In the genomic region with DNA sequence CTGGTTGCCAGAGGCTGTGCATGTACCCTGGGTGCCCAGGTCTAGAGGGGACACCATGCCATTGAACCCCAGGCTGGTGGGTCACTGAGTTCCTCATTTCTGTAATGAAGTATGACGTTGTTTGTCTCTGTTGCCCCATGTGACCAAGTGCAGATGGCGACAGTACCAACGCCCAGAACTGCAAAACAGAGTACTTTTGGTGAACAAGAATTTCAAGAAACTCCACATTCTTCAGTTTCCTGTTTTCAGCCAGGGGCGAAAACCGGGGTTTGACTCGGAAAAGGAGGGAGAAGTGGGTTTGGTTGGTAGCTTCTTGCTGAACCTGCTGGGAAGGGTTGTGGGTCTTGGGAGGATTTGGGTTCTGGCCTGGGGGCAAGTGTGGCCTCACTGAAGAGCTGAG, we compare ENCODE assay signal across 16 cellular contexts. TPM values are rescaled to one million over a fixed set of nuclear protein-coding genes. Genes with fewer than 3 reads are reported as not detected.
DNase-seq lines count a peak whose midpoint lies in the region; ATAC-seq and TF ChIP-seq lines count a peak whose summit lies in the region.
"Had no signal": no experiment of that assay in that cellular context is flagged by ENCODE, and none has a peak within 500 bp of the region (broad histone marks: within the 10 kb centered on the region; RNA-seq: fewer than 3 reads in every experiment).

No MANE protein-coding gene starts in this region.

- TF ChIP-seq CTCF in NB4 (IDR thresholded peaks at IDR 0.05; ENCODE audit: low read depth, low read length) (no peak), coronary artery (IDR thresholded peaks at IDR 0.05) (no peak), nephron progenitor cell (IDR thresholded peaks at IDR 0.05) (no peak), type B pancreatic cell (conservative IDR thresholded peaks at IDR 0.05) (no peak)

- peaks cover 26% of the 10 kb centered on the region for H3K4me1 Mint-ChIP-seq in nephron progenitor cell
- peaks cover 15% of the 10 kb centered on the region for H3K4me1 Mint-ChIP-seq in type B pancreatic cell (ENCODE audit: unreplicated experiment)

- H3K36me3 Mint-ChIP-seq in nephron progenitor cell (ENCODE audit: low read depth) (peaks cover 12% of the 10 kb centered on the region), type B pancreatic cell (no peaks in the 10 kb centered on the region)

- intact Hi-C loops in posterior cingulate gyrus (cut with DNase I): no loop called here

- H3K27ac Mint-ChIP-seq in nephron progenitor cell (peak overlapping the region; percentile 51), type B pancreatic cell (peak overlapping the region; percentile 99)
- H3K27ac Mint-ChIP-seq: progenitor cell of endocrine pancreas had no signal

- no peak for TF ChIP-seq POLR2A in NB4 (IDR thresholded peaks at IDR 0.05; ENCODE audit: extremely low read depth, insufficient read length)

- ATAC-seq in GM21576 (IDR thresholded peaks at IDR 0.05; ENCODE audit: unreplicated experiment): no peak

- peaks cover 3% of the 10 kb centered on the region for H3K27me3 Mint-ChIP-seq in nephron progenitor cell (ENCODE audit: low read depth, poor library complexity)
- no peaks in the 10 kb centered on the region for H3K27me3 Mint-ChIP-seq in type B pancreatic cell
- H3K27me3 Mint-ChIP-seq: progenitor cell of endocrine pancreas had no signal

- H3K4me3 Mint-ChIP-seq in nephron progenitor cell: no peak overlapping the region
- H3K4me3 Mint-ChIP-seq in type B pancreatic cell: peak overlapping the region; percentile 41

- DNase-seq in NB4 (ENCODE audit: low read depth) (peak; percentile 36), coronary artery (ENCODE audit: low spot score) (no peak), nephron progenitor cell (no peak), type B pancreatic cell (ENCODE audit: extremely low spot score, unreplicated experiment) (no peak), posterior cingulate gyrus (no peak)
- DNase-seq in stimulated activated CD4-positive, alpha-beta T cell treated with anti-CD3 and anti-CD28 coated beads, Interleukin-15, amount 100 ng/mL, for 24 hours: no peak
- DNase-seq: activated T-cell treated with anti-CD3 and anti-CD28 coated beads, Interleukin-2, amount 50 U/mL, for 1 hour; hippocampal formation; mammary epithelial cell; MM.1S; NCI-H226; stimulated activated CD4-positive, alpha-beta T cell treated with anti-CD3 and anti-CD28 coated beads, Interleukin-4, amount 100 ng/mL, for 1 hour; stimulated activated naive CD4-positive, alpha-beta T cell treated with Interleukin-2 at 50 U/mL for 16 hours had no signal

- H3K4me3 ChIP-seq in NB4 (ENCODE audit: low read depth, low read length) (no peak overlapping the region), coronary artery (no peak overlapping the region)

- H3K9me3 Mint-ChIP-seq in nephron progenitor cell (peaks cover 2% of the 10 kb centered on the region), type B pancreatic cell (no peaks in the 10 kb centered on the region)

- H3K27ac ChIP-seq in coronary artery: peak overlapping the region; percentile 85 to 97
- H3K27ac ChIP-seq: VCaP had no signal

RNA-seq across cellular contexts. Expression of a gene that starts 18.2 kb away (rescaled TPM):
- total RNA-seq in type B pancreatic cell (ENCODE audit: low replicate concordance): 0.14 TPM in 1 of 2 replicates, not detected in the other
- total RNA-seq: mammary epithelial cell, progenitor cell of endocrine pancreas had no signal

RNA-seq across cellular contexts. Expression of a gene that starts 35.0 kb away (rescaled TPM):
- total RNA-seq in type B pancreatic cell (ENCODE audit: low replicate concordance): 19.0 and 21.8 TPM in 2 replicates

RNA-seq across cellular contexts. Expression of a gene that starts 50.2 kb away (rescaled TPM):
- total RNA-seq in type B pancreatic cell (ENCODE audit: low replicate concordance): 4.2 and 4.9 TPM in 2 replicates
